18 cellular contexts compared by ENCODE assay signal in the genomic region with DNA sequence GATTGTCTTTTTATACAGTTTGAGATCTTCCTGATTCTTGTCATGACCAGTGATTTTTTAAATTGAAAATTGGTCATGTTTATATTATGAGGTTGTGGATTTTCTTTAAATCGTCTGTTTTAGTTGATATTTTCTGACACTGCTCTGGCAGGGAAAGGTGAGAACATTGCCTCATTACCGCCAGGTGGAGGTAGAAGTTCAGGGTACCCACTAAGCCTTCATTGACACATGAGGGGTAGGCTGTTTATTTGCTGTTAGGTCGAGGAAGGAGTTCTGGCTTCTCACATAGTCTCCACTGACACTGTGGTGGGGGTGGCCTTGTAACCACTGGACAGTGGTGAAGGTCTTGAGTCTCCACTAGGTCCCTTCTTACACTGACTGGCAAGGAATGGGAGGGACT.
A peak's percentile ranks its signal among the peaks of the same experiment; 100 is the strongest.
DNase-seq lines count a peak whose midpoint lies in the region; ATAC-seq and TF ChIP-seq lines count a peak whose summit lies in the region.
"Had no signal": no experiment of that assay in that cellular context is flagged by ENCODE, and none has a peak within 500 bp of the region (broad histone marks: within the 10 kb centered on the region; RNA-seq: fewer than 3 reads in every experiment).

No MANE protein-coding gene starts in this region.

- no peaks in the 10 kb centered on the region for H3F3A ChIP-seq in GM23338 (replicated peaks; ENCODE audit: low read depth)

- H3K4me3 ChIP-seq in GM23338, result no peak overlapping the region

- H3K27me3 ChIP-seq in GM23338 (ENCODE audit: insufficient read depth), result no peaks in the 10 kb centered on the region

- DNase-seq in ELF-1 (ENCODE audit: low read depth, low spot score), result peak; percentile 30
- DNase-seq in GM23338 (ENCODE audit: low spot score), result peak; percentile 41
- peak; percentile 27 for DNase-seq in SW480 (ENCODE audit: low spot score)
- DNase-seq in iPS-NIHi11 (ENCODE audit: low spot score), result peak; percentile 10
- no peak for DNase-seq in activated naive CD4-positive, alpha-beta T cell treated with anti-CD3 and anti-CD28 coated beads for 36 hours
- no peak for DNase-seq in activated T-cell treated with anti-CD3 and anti-CD28 coated beads for 4 hours
- DNase-seq in NCI-H1105 treated with DMSO at 0.1 percent for 48 hours (lab: John Stamatoyannopoulos, UW), result no peak
- DNase-seq: CD4-positive, alpha-beta T cell; EL; KG1; NCI-H1048; NCI-H1694 treated with DMSO at 0.1 percent for 48 hours; NCI-H446; NCI-H69; SHP77; SK-N-SH; T-helper 1 cell had no signal

- H3K9me3 Mint-ChIP-seq in GM23338, result no peaks in the 10 kb centered on the region
- peaks cover 2% of the 10 kb centered on the region for H3K9me3 Mint-ChIP-seq in activated naive CD4-positive, alpha-beta T cell treated with anti-CD3 and anti-CD28 coated beads for 36 hours
- H3K9me3 Mint-ChIP-seq: CD4-positive, alpha-beta T cell had no signal

- H3K4me3 Mint-ChIP-seq in GM23338, result no peak overlapping the region
- H3K4me3 Mint-ChIP-seq in activated naive CD4-positive, alpha-beta T cell treated with anti-CD3 and anti-CD28 coated beads for 36 hours, result no peak overlapping the region
- H3K4me3 Mint-ChIP-seq: B cell; CD4-positive, alpha-beta T cell had no signal

- no peak overlapping the region; the same call in 1 of the 2 replicates for H3K27ac Mint-ChIP-seq in GM23338
- no peak overlapping the region for H3K27ac Mint-ChIP-seq in activated naive CD4-positive, alpha-beta T cell treated with anti-CD3 and anti-CD28 coated beads for 36 hours
- H3K27ac Mint-ChIP-seq: B cell; CD4-positive, alpha-beta T cell had no signal

- no peak overlapping the region for H3K27ac ChIP-seq in GM23338 (ENCODE audit: low read depth)

- peaks cover 2% of the 10 kb centered on the region; the same call in 2 of the 3 replicates for H3K4me1 Mint-ChIP-seq in GM23338
- no peaks in the 10 kb centered on the region for H3K4me1 Mint-ChIP-seq in activated naive CD4-positive, alpha-beta T cell treated with anti-CD3 and anti-CD28 coated beads for 36 hours (ENCODE audit: low read depth)
- H3K4me1 Mint-ChIP-seq: B cell had no signal

- ATAC-seq in GM23338, result peak; percentile 81

- intact Hi-C loops in activated naive CD4-positive, alpha-beta T cell treated with anti-CD3 and anti-CD28 coated beads for 36 hours (cut with micrococcal nuclease), result no loop called here

- no peaks in the 10 kb centered on the region for H3K9me2 ChIP-seq in GM23338 (ENCODE audit: insufficient read depth)
- H3K9me2 ChIP-seq: SK-N-SH had no signal

- CTCF ChIA-PET in activated naive CD4-positive, alpha-beta T cell treated with anti-CD3 and anti-CD28 coated beads for 36 hours (lab: Charles Lee), result no interaction called here

- H3K4me1 ChIP-seq in GM23338 (ENCODE audit: insufficient read depth), result no peaks in the 10 kb centered on the region

- no peaks in the 10 kb centered on the region for H3K79me2 ChIP-seq in GM23338 (replicated peaks; ENCODE audit: insufficient read depth)

- H3K27me3 Mint-ChIP-seq in GM23338 (ENCODE audit: insufficient read depth, low read depth, poor library complexity), result no peaks in the 10 kb centered on the region
- H3K27me3 Mint-ChIP-seq in activated naive CD4-positive, alpha-beta T cell treated with anti-CD3 and anti-CD28 coated beads for 36 hours (ENCODE audit: low read depth), result peaks cover 5% of the 10 kb centered on the region

- H4K20me1 ChIP-seq in GM23338 (replicated peaks; ENCODE audit: insufficient read depth), result no peaks in the 10 kb centered on the region

- no peak overlapping the region for H2AFZ ChIP-seq in GM23338

- TF ChIP-seq CTCF in GM23338 (conservative IDR thresholded peaks at IDR 0.05; ENCODE audit: low read depth in 2 of 2), result peak; percentile 47 to 68

- no peak overlapping the region for H3K4me2 ChIP-seq in GM23338
- H3K4me2 ChIP-seq: SK-N-SH had no signal

- no peaks in the 10 kb centered on the region for H3K36me3 ChIP-seq in GM23338 (ENCODE audit: insufficient read depth)

- H3K36me3 Mint-ChIP-seq in GM23338 (ENCODE audit: low read depth), result no peaks in the 10 kb centered on the region
- H3K36me3 Mint-ChIP-seq in activated naive CD4-positive, alpha-beta T cell treated with anti-CD3 and anti-CD28 coated beads for 36 hours (ENCODE audit: low read depth), result peaks cover 1% of the 10 kb centered on the region

TF ChIP-seq in GM23338, 12 proteins besides CTCF, POLR2A, EP300 and RAD21 (continues in another document):
- TF ChIP-seq JUNB (IDR thresholded peaks at IDR 0.05; ENCODE audit: unreplicated experiment), result no peak
- no peak for TF ChIP-seq EZH2phosphoT487 (IDR thresholded peaks at IDR 0.05; ENCODE audit: unreplicated experiment)
- no peak for TF ChIP-seq EZH2 (IDR thresholded peaks at IDR 0.05; ENCODE audit: low read depth, unreplicated experiment)
- TF ChIP-seq, protein P1, sequence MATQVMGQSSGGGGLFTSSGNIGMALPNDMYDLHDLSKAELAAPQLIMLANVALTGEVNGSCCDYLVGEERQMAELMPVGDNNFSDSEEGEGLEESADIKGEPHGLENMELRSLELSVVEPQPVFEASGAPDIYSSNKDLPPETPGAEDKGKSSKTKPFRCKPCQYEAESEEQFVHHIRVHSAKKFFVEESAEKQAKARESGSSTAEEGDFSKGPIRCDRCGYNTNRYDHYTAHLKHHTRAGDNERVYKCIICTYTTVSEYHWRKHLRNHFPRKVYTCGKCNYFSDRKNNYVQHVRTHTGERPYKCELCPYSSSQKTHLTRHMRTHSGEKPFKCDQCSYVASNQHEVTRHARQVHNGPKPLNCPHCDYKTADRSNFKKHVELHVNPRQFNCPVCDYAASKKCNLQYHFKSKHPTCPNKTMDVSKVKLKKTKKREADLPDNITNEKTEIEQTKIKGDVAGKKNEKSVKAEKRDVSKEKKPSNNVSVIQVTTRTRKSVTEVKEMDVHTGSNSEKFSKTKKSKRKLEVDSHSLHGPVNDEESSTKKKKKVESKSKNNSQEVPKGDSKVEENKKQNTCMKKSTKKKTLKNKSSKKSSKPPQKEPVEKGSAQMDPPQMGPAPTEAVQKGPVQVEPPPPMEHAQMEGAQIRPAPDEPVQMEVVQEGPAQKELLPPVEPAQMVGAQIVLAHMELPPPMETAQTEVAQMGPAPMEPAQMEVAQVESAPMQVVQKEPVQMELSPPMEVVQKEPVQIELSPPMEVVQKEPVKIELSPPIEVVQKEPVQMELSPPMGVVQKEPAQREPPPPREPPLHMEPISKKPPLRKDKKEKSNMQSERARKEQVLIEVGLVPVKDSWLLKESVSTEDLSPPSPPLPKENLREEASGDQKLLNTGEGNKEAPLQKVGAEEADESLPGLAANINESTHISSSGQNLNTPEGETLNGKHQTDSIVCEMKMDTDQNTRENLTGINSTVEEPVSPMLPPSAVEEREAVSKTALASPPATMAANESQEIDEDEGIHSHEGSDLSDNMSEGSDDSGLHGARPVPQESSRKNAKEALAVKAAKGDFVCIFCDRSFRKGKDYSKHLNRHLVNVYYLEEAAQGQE (IDR thresholded peaks at IDR 0.05; ENCODE audit: unreplicated experiment), result no peak
- no peak for TF ChIP-seq CREB1 (CRISPR knock-in tag; IDR thresholded peaks at IDR 0.05; ENCODE audit: low read depth)
- TF ChIP-seq ZNF331 (CRISPR knock-in tag; IDR thresholded peaks at IDR 0.05; ENCODE audit: low read depth), result no peak
- TF ChIP-seq, protein P2, sequence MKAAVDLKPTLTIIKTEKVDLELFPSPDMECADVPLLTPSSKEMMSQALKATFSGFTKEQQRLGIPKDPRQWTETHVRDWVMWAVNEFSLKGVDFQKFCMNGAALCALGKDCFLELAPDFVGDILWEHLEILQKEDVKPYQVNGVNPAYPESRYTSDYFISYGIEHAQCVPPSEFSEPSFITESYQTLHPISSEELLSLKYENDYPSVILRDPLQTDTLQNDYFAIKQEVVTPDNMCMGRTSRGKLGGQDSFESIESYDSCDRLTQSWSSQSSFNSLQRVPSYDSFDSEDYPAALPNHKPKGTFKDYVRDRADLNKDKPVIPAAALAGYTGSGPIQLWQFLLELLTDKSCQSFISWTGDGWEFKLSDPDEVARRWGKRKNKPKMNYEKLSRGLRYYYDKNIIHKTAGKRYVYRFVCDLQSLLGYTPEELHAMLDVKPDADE (IDR thresholded peaks at IDR 0.05), result no peak
- no peak for TF ChIP-seq NANOG (IDR thresholded peaks at IDR 0.05; ENCODE audit: borderline replicate concordance)

Comparison
In these comparisons a context has a peak if more than half of its experiments do, and no peak if none do; other contexts are left out.
1. DNase-seq: peak in ELF-1 (single experiment), GM23338 (single experiment), SW480 (single experiment) and iPS-NIHi11 (single experiment); none in activated naive CD4-positive, alpha-beta T cell treated with anti-CD3 and anti-CD28 coated beads for 36 hours (single experiment), activated T-cell treated with anti-CD3 and anti-CD28 coated beads for 4 hours (single experiment) and NCI-H1105 treated with DMSO at 0.1 percent for 48 hours (single experiment).